In the genomic region with DNA sequence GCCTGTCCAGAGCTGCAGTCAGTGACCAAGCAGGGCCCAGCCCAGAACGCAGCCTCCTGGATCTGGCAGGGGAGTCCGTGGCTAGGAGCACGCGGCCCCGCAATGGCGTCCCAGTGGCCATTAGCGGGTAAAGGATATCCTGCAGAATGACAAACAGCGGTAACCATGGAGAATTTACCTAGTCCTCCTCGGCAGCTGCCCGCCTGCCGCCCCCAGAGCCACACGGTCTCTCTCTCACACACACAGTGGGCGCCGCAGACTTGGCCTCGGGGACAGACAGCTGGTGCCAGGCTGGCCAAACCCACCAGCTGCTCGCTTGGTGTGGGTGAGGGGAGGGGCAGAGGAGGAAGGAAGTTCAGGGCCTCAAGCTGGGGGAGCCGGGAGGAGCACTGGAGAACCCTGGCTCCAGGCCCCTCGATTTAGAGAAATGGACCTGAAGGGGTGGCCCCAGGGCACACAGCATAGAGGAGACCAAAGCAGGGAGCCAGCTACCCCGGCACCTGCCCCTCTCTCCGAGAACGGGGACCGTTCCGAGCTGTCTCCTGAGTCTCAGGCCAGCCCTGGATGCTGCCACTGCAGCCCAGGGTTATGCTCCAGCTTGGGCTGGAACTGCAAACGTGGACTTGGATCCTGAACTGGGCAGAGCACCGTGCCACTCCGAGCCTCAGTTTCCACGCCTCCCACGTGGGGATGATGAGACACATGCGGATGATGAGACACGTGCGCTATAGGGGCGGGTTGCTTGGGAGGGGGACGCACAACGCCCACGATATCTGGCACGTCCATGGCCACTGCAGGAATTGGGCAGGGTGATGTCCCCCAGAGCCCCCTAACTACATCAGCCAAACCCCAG, we compare ENCODE assay signal across 8 cellular contexts. TPM values are rescaled to one million over a fixed set of nuclear protein-coding genes. Genes with fewer than 3 reads are reported as not detected.
DNase-seq lines count a peak whose midpoint lies in the region; ATAC-seq and TF ChIP-seq lines count a peak whose summit lies in the region.

No MANE protein-coding gene starts in this region.

- DNase-seq in DMS79 treated with DMSO at 0.1 percent for 48 hours (lab: John Stamatoyannopoulos, UW), result peak; percentile 83
- DNase-seq in NCI-H1694 treated with DMSO at 0.1 percent for 48 hours (lab: John Stamatoyannopoulos, UW), result peak; percentile 60
- peak; percentile 54 for DNase-seq in cerebellum (ENCODE audit: low spot score)
- no peak for DNase-seq in natural killer cell treated with Interleukin-12 subunit alpha and Interleukin-12 subunit beta and Interleukin-15 and Interleukin-18, amount 100 ng/mL, for 72 hours (ENCODE audit: low spot score)
- DNase-seq in PC-3, result no peak
- DNase-seq in NCI-H774 (lab: John Stamatoyannopoulos, UW), result no peak

- BruUV-seq in PC-3 (replicated peaks; lab: Mats Ljungman, UMichigan), result no TSS peak

- no peak overlapping the region for H3K4me3 ChIP-seq in PC-3 (ENCODE audit: low read length)

- no peaks in the 10 kb centered on the region for H3K27me3 ChIP-seq in PC-3 (ENCODE audit: low read length)

- no peak for TF ChIP-seq CTCF in PC-3 (conservative IDR thresholded peaks at IDR 0.05; ENCODE audit: low read depth, low read length)

- no peak overlapping the region for H3K27ac ChIP-seq in PC-3 (ENCODE audit: low read length)

- no peaks in the 10 kb centered on the region for H3K9me2 ChIP-seq in PC-3 (replicated peaks; ENCODE audit: low read length)

- peaks cover 36% of the 10 kb centered on the region for H3K79me2 ChIP-seq in PC-3 (ENCODE audit: low read length)

- no peak overlapping the region for H3K27ac Mint-ChIP-seq in natural killer cell treated with Interleukin-12 subunit alpha and Interleukin-12 subunit beta and Interleukin-15 and Interleukin-18, amount 100 ng/mL, for 72 hours

- no peak for ATAC-seq in natural killer cell treated with Interleukin-12 subunit alpha and Interleukin-12 subunit beta and Interleukin-15 and Interleukin-18, amount 100 ng/mL, for 72 hours
- ATAC-seq in GM21619 (IDR thresholded peaks at IDR 0.05; ENCODE audit: unreplicated experiment) (no peak), PC-3 (no peak), HG02981 (IDR thresholded peaks at IDR 0.05; ENCODE audit: unreplicated experiment) (no peak)

- peaks cover 6 to 20% of the 10 kb centered on the region in 2 donors for H3K4me1 Mint-ChIP-seq in natural killer cell treated with Interleukin-12 subunit alpha and Interleukin-12 subunit beta and Interleukin-15 and Interleukin-18, amount 100 ng/mL, for 72 hours (ENCODE audit: low read depth in 2 of 2)

- CTCF ChIA-PET in PC-3 (lab: Charles Lee), result interaction anchor here (0.6 kb wide), 1 partner anchor 16 kb away, joined by 3 read pairs; no protein-coding TSS in a partner anchor

- intact Hi-C loops in PC-3 (cut with micrococcal nuclease), result no loop called here

- H4K20me1 ChIP-seq in PC-3 (ENCODE audit: low read length), result no peaks in the 10 kb centered on the region

- H3K9me3 Mint-ChIP-seq in natural killer cell treated with Interleukin-12 subunit alpha and Interleukin-12 subunit beta and Interleukin-15 and Interleukin-18, amount 100 ng/mL, for 72 hours, result no peaks in the 10 kb centered on the region

- no peak overlapping the region for H3K4me2 ChIP-seq in PC-3 (ENCODE audit: low read length)

- H3K4me3 Mint-ChIP-seq in natural killer cell treated with Interleukin-12 subunit alpha and Interleukin-12 subunit beta and Interleukin-15 and Interleukin-18, amount 100 ng/mL, for 72 hours, result peak overlapping the region; percentile 32

- no peaks in the 10 kb centered on the region for H3K27me3 Mint-ChIP-seq in natural killer cell treated with Interleukin-12 subunit alpha and Interleukin-12 subunit beta and Interleukin-15 and Interleukin-18, amount 100 ng/mL, for 72 hours

- no peaks in the 10 kb centered on the region for H3K36me3 Mint-ChIP-seq in natural killer cell treated with Interleukin-12 subunit alpha and Interleukin-12 subunit beta and Interleukin-15 and Interleukin-18, amount 100 ng/mL, for 72 hours

- POLR2A ChIA-PET in PC-3 (lab: Charles Lee; ENCODE audit: unreplicated experiment), result no interaction called here

- no peaks in the 10 kb centered on the region for H3K9me3 ChIP-seq in PC-3 (ENCODE audit: low read length)

- 0 out of 2 replicates have a peak, but pooled peaks cover 9% of the 10 kb centered on the region for H3K36me3 ChIP-seq in PC-3 (ENCODE audit: low read depth, low read length)

- H3K9ac ChIP-seq in PC-3 (ENCODE audit: low read length), result no peak overlapping the region

- H3K4me1 ChIP-seq in PC-3 (ENCODE audit: insufficient read depth, low read length), result peaks cover 10% of the 10 kb centered on the region

- no peaks in the 10 kb centered on the region for H3F3A ChIP-seq in PC-3 (ENCODE audit: low read length, unreplicated experiment)

- H2AFZ ChIP-seq in PC-3 (ENCODE audit: low read length), result no peak overlapping the region

RNA-seq across cellular contexts. Expression of a gene that starts 3.4 kb away (rescaled TPM):
- 84.7 TPM for total RNA-seq in cerebellum
- total RNA-seq in natural killer cell treated with Interleukin-12 subunit alpha and Interleukin-12 subunit beta and Interleukin-15 and Interleukin-18, amount 100 ng/mL, for 72 hours, result 10 to 100 TPM; 22.4 to 32.0 TPM
- total RNA-seq in PC-3 (2014; rRNA removed), result 162 and 175 TPM in 2 replicates

RNA-seq across cellular contexts. Expression of a gene that starts 35.0 kb away (rescaled TPM):
- 13.0 TPM for total RNA-seq in cerebellum
- total RNA-seq in natural killer cell treated with Interleukin-12 subunit alpha and Interleukin-12 subunit beta and Interleukin-15 and Interleukin-18, amount 100 ng/mL, for 72 hours, result 10 to 100 TPM; 17.9 to 37.6 TPM
- total RNA-seq in PC-3 (2014; rRNA removed), result 15.9 and 23.2 TPM in 2 replicates

RNA-seq across cellular contexts. Expression of a gene that starts 35.3 kb away (rescaled TPM):
- total RNA-seq in cerebellum, result 95.9 TPM
- total RNA-seq in natural killer cell treated with Interleukin-12 subunit alpha and Interleukin-12 subunit beta and Interleukin-15 and Interleukin-18, amount 100 ng/mL, for 72 hours, result 100 to 1,000 TPM in 1 of 2 donors, 10 to 100 TPM in 1; 50.1 to 117 TPM
- 34.2 and 42.5 TPM in 2 replicates for total RNA-seq in PC-3 (2014; rRNA removed)

Comparison
In these comparisons a context has a peak if more than half of its experiments do, and no peak if none do; other contexts are left out.
1. DNase-seq: peak in DMS79 treated with DMSO at 0.1 percent for 48 hours (single experiment), NCI-H1694 treated with DMSO at 0.1 percent for 48 hours (single experiment) and cerebellum (single experiment); none in natural killer cell treated with Interleukin-12 subunit alpha and Interleukin-12 subunit beta and Interleukin-15 and Interleukin-18, amount 100 ng/mL, for 72 hours (single experiment), PC-3 (single experiment) and NCI-H774 (single experiment).